1 cellular context compared by ENCODE assay signal in the genomic region with DNA sequence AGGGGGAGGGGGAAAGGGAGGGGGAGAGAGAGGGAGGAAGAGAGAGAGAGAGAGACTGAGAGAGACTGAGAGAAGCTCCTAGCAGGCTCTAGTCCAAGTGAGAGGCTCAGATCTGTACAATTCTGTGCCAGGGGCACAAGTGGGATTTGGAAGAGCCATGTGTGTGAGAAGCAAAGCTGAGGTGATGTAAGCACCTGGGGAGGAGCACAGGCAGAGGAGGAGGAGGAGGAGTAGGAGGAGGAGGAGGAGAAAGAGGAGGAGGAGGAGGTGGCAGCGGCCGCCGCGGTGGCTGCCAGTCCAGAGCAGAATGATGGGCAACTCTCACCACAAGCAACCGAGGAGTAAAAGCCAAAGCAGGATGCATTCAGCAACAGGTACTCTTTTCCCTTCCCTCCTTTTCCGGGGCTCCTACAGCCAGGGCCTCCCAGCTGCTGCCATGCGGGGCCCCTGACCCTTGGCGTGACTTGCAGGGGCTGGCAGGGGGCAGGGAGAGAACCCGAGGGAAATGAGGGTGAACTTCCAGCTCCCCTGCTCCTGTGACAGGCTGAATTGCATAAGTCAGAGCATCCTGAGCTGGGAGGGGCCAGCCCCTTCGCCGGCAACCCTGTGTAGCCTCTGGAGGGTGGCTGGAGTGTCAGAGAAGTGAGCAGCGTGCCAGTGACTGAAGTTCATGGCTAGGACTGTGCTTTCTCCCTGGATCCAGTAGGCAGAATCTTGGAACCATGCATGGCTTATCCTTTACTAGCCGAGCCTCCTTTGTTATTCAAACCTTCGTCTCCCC.
TF ChIP-seq lines count a peak whose summit lies in the region.

No MANE protein-coding gene starts in this region.

TF ChIP-seq in H1, 55 proteins besides CTCF, POLR2A, EP300 and RAD21:
- TF ChIP-seq CBX5 (IDR thresholded peaks at IDR 0.05; ENCODE audit: low read depth, low read length) = no peak
- TF ChIP-seq SP1 (IDR thresholded peaks at IDR 0.05; ENCODE audit: low read depth, low read length) = no peak
- no peak for TF ChIP-seq SP2 (IDR thresholded peaks at IDR 0.05; ENCODE audit: low read length)
- no peak for TF ChIP-seq POU5F1 (IDR thresholded peaks at IDR 0.05; ENCODE audit: low read depth, low read length)
- TF ChIP-seq MAX (IDR thresholded peaks at IDR 0.05) = no peak
- no peak for TF ChIP-seq MAFK (IDR thresholded peaks at IDR 0.05; ENCODE audit: low read depth, low read length)
- no peak for TF ChIP-seq HDAC6 (IDR thresholded peaks at IDR 0.05; ENCODE audit: low read depth, low read length)
- no peak for TF ChIP-seq YY1 (IDR thresholded peaks at IDR 0.05; ENCODE audit: low read depth, low read length)
